In the genomic region with DNA sequence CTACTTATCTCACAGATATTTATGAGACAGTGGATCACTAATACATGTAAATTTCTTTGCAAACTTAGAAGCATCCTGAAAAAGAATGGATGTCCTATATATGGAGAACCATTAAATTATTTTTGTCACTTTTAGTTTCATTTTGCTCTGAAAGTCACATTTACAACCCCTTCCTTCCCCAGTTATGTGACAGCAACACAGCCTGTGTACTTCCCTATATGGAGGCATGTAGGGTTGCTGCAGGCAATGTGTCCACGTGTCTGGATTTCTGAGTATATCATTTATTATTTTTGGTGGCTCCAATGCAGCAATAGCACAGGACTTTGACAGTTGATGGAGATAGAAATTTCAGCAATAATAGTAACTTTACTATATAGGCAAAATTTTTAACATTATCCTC, we compare ENCODE assay signal across 11 cellular contexts.
DNase-seq lines count a peak whose midpoint lies in the region; ATAC-seq, FAIRE-seq and TF ChIP-seq lines count a peak whose summit lies in the region.
"Had no signal": no experiment of that assay in that cellular context is flagged by ENCODE, and none has a peak within 500 bp of the region (broad histone marks: within the 10 kb centered on the region; RNA-seq: fewer than 3 reads in every experiment).

No MANE protein-coding gene starts in this region.

- intact Hi-C loops in breast epithelium (cut with DNase I; ENCODE audit: low total_unique reads), result no loop called here

- no peaks in the 10 kb centered on the region for H3K79me2 ChIP-seq in OCI-LY3 (ENCODE audit: low read length)

- H3K36me3 ChIP-seq in OCI-LY3 (replicated peaks; ENCODE audit: low read depth, low read length) (no peaks in the 10 kb centered on the region), breast epithelium (no peaks in the 10 kb centered on the region)
- H3K36me3 ChIP-seq: ascending aorta had no signal

- H3K4me1 ChIP-seq in OCI-LY3 (ENCODE audit: low read length), result peaks cover 9% of the 10 kb centered on the region
- no peaks in the 10 kb centered on the region for H3K4me1 ChIP-seq in breast epithelium
- H3K4me1 ChIP-seq: ascending aorta had no signal

- H3K4me2 ChIP-seq in OCI-LY3 (ENCODE audit: low read length), result peak overlapping the region; percentile 51

- H3K4me3 ChIP-seq in OCI-LY3 (ENCODE audit: low read length) (peak overlapping the region; percentile 12; the same call in 1 of the 2 replicates), breast epithelium (no peak overlapping the region)
- H3K4me3 ChIP-seq: ascending aorta, SK-N-MC had no signal

- no peak overlapping the region for H3K9ac ChIP-seq in OCI-LY3 (ENCODE audit: low read length)

- peak; percentile 49 for DNase-seq in CD1c-positive myeloid dendritic cell (ENCODE audit: extremely low spot score)
- no peak for DNase-seq in NCI-H226
- DNase-seq in NCI-H1417 (lab: John Stamatoyannopoulos, UW), result no peak
- DNase-seq in breast epithelium (ENCODE audit: low spot score in 2 of 2), result no peak
- DNase-seq in HTR-8/SVneo (ENCODE audit: insufficient read length, low spot score), result no peak
- DNase-seq: CD4-positive, alpha-beta T cell had no signal

- no peaks in the 10 kb centered on the region for H3K27me3 ChIP-seq in OCI-LY3 (ENCODE audit: low read depth, low read length)
- H3K27me3 ChIP-seq in breast epithelium, result no peaks in the 10 kb centered on the region
- H3K27me3 ChIP-seq: ascending aorta had no signal

- TF ChIP-seq CTCF in OCI-LY3 (IDR thresholded peaks at IDR 0.05; ENCODE audit: low read depth, low read length) (no peak), breast epithelium (IDR thresholded peaks at IDR 0.05) (no peak)

- H2AFZ ChIP-seq in OCI-LY3 (ENCODE audit: low read depth, low read length), result peak overlapping the region; percentile 54; the same call in 1 of the 2 replicates

- no peak for FAIRE-seq in HTR-8/SVneo (lab: Jason Lieb, UNC)

- H3K27ac ChIP-seq in OCI-LY3 (ENCODE audit: low read length), result no peak overlapping the region
- H3K27ac ChIP-seq in breast epithelium, result no peak overlapping the region
- H3K27ac ChIP-seq: ascending aorta, SK-N-MC had no signal

- no peak for TF ChIP-seq POLR2A in breast epithelium (IDR thresholded peaks at IDR 0.05)

- H3K9me3 ChIP-seq in OCI-LY3 (ENCODE audit: insufficient read depth, low read length) (no peaks in the 10 kb centered on the region), breast epithelium (no peaks in the 10 kb centered on the region)
- H3K9me3 ChIP-seq: ascending aorta had no signal

- H4K20me1 ChIP-seq in OCI-LY3 (ENCODE audit: insufficient read depth, low read length), result no peaks in the 10 kb centered on the region

- ATAC-seq in GM19324 (IDR thresholded peaks at IDR 0.05; ENCODE audit: low FRiP score, unreplicated experiment), result peak; percentile 85
- ATAC-seq in HG03039 (IDR thresholded peaks at IDR 0.05; ENCODE audit: unreplicated experiment), result peak; percentile 79
